In the genomic region with DNA sequence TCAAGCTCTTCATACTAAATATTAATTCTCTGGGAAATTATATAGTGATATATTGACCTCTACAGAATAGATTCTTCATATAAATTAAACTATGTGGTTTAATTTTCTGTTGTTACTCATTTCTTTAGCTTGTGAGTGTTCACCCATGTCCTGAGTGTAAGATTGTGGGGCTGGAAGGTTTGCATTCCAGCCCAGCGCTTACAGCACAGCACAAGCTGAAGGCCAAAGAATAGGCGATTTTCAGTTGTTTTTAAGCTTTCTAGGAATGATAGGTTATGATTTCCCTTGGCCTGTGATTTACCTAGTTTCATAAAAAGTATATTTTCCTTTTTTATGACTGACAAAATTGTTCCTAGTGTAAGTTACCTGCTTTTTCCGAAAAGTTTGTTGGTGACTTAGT, we compare ENCODE assay signal across 34 cellular contexts.
"Had no signal": no experiment of that assay in that cellular context is flagged by ENCODE, and none has a peak within 500 bp of the region (broad histone marks: within the 10 kb centered on the region; RNA-seq: fewer than 3 reads in every experiment).

No MANE protein-coding gene starts in this region.

- H3K4me3 ChIP-seq: adrenal gland, body of pancreas, breast epithelium had no signal

- H3K27me3 ChIP-seq: adrenal gland, body of pancreas, brain microvascular endothelial cell, breast epithelium had no signal

- FAIRE-seq: astrocyte, TTC549 had no signal

- H3K9me3 ChIP-seq: adrenal gland, body of pancreas, breast epithelium had no signal

- DNase-seq: activated B cell treated with CpG ODN at 0.5 μM for 24 hours; activated CD4-positive, alpha-beta memory T cell treated with anti-CD3 and anti-CD28 coated beads for 36 hours; activated CD4-positive, alpha-beta T cell treated with anti-CD3 and anti-CD28 coated beads for 4 hours; activated CD4-positive, alpha-beta T cell treated with anti-CD3 and anti-CD28 coated beads, Interleukin-2, amount 10 ng/mL, durations not matched to agents 24 days and 14 days; activated CD4-positive, alpha-beta T cell treated with anti-CD3 and anti-CD28 coated beads, Interleukin-2, amount 50 U/mL, for 1 hour; activated CD4-positive, alpha-beta T cell treated with anti-CD3 and anti-CD28 coated beads, Interleukin-2, amount 50 U/mL, for 4 hours; activated CD4-positive, CD25-positive, alpha-beta regulatory T cell treated with anti-CD3 and anti-CD28 coated beads, Interleukin-2, amount 50 U/mL, for 72 hours; activated CD8-positive, alpha-beta memory T cell treated with anti-CD3 and anti-CD28 coated beads, Interleukin-2, amount 50 U/mL, for 4 hours; activated CD8-positive, alpha-beta T cell treated with anti-CD3 and anti-CD28 coated beads for 36 hours; activated effector memory CD4-positive, alpha-beta T cell treated with anti-CD3 and anti-CD28 coated beads, Interleukin-2, amount 50 U/mL, for 16 hours; activated gamma-delta T cell treated with Interleukin-2 at 50 U/mL for 16 hours; activated naive CD4-positive, alpha-beta T cell; activated naive CD4-positive, alpha-beta T cell treated with anti-CD3 and anti-CD28 coated beads for 36 hours; activated naive CD4-positive, alpha-beta T cell treated with anti-CD3 and anti-CD28 coated beads, Interleukin-2, amount 50 U/mL, for 16 hours; activated naive CD8-positive, alpha-beta T cell treated with anti-CD3 and anti-CD28 coated beads for 36 hours; activated T-cell treated with anti-CD3 and anti-CD28 coated beads for 4 hours; activated T-cell treated with anti-CD3 and anti-CD28 coated beads, Interleukin-2, amount 50 U/mL, for 1 hour; activated T-cell treated with anti-CD3 and anti-CD28 coated beads, Interleukin-2, amount 50 U/mL, for 4 hours; activated T-cell treated with anti-CD3 and anti-CD28 coated beads, Interleukin-2, amount 50 U/mL, for 72 hours; adrenal gland; amniotic stem cell; aorta; brain microvascular endothelial cell; central memory CD4-positive, alpha-beta T cell; T-helper 1 cell; T-helper 2 cell; T-helper 9 cell had no signal

- H3K27ac ChIP-seq: adrenal gland, brain microvascular endothelial cell, breast epithelium, VCaP had no signal

- H3K36me3 ChIP-seq: adrenal gland, brain microvascular endothelial cell, breast epithelium had no signal

- H3K4me1 ChIP-seq: breast epithelium had no signal

- ATAC-seq: activated CD8-positive, alpha-beta T cell treated with anti-CD3 and anti-CD28 coated beads for 36 hours; activated naive CD4-positive, alpha-beta T cell treated with anti-CD3 and anti-CD28 coated beads, Interleukin-2, amount 50 U/mL, for 72 hours; activated T-cell treated with anti-CD3 and anti-CD28 coated beads, Interleukin-2, amount 50 U/mL, for 4 hours; activated T-cell treated with anti-CD3 and anti-CD28 coated beads, Interleukin-2, amount 50 U/mL, for 72 hours; activated T-helper 17 cell treated with anti-CD3 and anti-CD28 coated beads, Interleukin-2, amount 50 U/mL, for 72 hours; body of pancreas had no signal
